In the genomic region with DNA sequence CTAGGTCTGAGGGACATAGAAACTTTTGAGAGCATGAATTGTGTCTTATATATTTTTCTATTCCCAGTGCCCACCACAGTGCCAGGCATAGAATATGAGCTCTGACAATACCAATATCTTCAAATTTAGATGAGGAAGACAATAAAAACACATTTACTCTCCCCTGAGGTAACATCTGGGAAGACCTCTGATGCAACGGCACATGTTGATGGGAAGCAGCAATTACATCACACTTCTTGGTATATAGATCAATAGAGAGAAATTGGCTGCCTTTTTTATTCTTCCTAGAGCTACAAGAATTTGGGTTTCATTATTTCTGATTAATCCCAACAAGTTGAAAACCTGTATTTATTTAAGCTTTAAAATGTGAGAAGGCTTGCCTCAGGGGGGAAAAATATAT, we compare ENCODE assay signal across 6 cellular contexts.
"Had no signal": no experiment of that assay in that cellular context is flagged by ENCODE, and none has a peak within 500 bp of the region (broad histone marks: within the 10 kb centered on the region; RNA-seq: fewer than 3 reads in every experiment).

No MANE protein-coding gene starts in this region.

- FAIRE-seq: HTR-8/SVneo, K562 had no signal

- DNase-seq: IMR-90, KBM-7, KG1 had no signal

- ATAC-seq: K562 had no signal

- H3K27ac ChIP-seq: HL-60 had no signal

- H3K4me3 ChIP-seq: K562 had no signal
